In the genomic region with DNA sequence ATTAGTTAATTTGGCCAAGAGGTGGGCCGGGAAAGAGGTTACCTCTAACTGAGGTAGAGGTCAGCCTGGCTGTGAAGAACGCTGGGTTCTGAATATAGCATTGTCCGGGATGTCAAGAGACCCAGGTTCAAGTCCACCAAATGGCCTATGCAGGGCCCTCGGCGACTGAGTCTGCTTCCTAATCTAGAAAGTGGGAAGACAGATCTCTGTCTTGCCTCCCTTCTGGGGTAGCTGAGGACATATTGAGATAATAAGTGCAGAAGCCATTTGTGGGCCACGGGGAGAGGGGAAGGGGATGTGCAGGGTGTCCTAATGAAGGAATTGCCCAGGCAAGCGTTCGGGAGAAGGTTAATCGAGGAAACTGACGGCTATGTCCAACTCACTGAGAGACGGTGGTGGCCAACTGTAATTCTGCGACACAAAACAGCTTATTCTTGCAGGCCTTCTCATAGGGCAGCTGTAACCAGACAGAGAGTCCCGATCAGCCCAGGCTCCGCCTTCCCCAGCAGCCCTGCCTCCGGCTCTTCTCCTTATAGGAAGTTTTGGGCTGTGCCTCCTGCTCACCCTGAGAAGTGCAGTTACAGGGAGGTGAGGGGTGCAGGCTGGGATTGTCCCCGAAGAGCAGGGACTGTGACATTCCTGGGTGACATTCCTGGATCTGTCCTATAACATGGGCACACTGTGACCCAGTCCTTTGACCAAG, we compare ENCODE assay signal across 2 cellular contexts.
TF ChIP-seq lines count a peak whose summit lies in the region.

No MANE protein-coding gene starts in this region.

TF ChIP-seq in GM23338, 12 proteins besides CTCF, POLR2A, EP300 and RAD21 (continues in another document):
- TF ChIP-seq NANOG (IDR thresholded peaks at IDR 0.05; ENCODE audit: borderline replicate concordance) (no peak), CREB1 (CRISPR knock-in tag; IDR thresholded peaks at IDR 0.05; ENCODE audit: low read depth) (no peak), STAT1 (IDR thresholded peaks at IDR 0.05; ENCODE audit: unreplicated experiment) (no peak), POLR2AphosphoS5 (IDR thresholded peaks at IDR 0.05; ENCODE audit: low read depth) (no peak), EZH2phosphoT487 (IDR thresholded peaks at IDR 0.05; ENCODE audit: unreplicated experiment) (no peak), ZNF331 (CRISPR knock-in tag; IDR thresholded peaks at IDR 0.05; ENCODE audit: low read depth) (no peak), ZNF114 (CRISPR knock-in tag; IDR thresholded peaks at IDR 0.05) (no peak), EZH2 (IDR thresholded peaks at IDR 0.05; ENCODE audit: low read depth, unreplicated experiment) (no peak)
- TF ChIP-seq, protein P1, sequence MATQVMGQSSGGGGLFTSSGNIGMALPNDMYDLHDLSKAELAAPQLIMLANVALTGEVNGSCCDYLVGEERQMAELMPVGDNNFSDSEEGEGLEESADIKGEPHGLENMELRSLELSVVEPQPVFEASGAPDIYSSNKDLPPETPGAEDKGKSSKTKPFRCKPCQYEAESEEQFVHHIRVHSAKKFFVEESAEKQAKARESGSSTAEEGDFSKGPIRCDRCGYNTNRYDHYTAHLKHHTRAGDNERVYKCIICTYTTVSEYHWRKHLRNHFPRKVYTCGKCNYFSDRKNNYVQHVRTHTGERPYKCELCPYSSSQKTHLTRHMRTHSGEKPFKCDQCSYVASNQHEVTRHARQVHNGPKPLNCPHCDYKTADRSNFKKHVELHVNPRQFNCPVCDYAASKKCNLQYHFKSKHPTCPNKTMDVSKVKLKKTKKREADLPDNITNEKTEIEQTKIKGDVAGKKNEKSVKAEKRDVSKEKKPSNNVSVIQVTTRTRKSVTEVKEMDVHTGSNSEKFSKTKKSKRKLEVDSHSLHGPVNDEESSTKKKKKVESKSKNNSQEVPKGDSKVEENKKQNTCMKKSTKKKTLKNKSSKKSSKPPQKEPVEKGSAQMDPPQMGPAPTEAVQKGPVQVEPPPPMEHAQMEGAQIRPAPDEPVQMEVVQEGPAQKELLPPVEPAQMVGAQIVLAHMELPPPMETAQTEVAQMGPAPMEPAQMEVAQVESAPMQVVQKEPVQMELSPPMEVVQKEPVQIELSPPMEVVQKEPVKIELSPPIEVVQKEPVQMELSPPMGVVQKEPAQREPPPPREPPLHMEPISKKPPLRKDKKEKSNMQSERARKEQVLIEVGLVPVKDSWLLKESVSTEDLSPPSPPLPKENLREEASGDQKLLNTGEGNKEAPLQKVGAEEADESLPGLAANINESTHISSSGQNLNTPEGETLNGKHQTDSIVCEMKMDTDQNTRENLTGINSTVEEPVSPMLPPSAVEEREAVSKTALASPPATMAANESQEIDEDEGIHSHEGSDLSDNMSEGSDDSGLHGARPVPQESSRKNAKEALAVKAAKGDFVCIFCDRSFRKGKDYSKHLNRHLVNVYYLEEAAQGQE (IDR thresholded peaks at IDR 0.05; ENCODE audit: unreplicated experiment) = no peak
- TF ChIP-seq, protein P2, sequence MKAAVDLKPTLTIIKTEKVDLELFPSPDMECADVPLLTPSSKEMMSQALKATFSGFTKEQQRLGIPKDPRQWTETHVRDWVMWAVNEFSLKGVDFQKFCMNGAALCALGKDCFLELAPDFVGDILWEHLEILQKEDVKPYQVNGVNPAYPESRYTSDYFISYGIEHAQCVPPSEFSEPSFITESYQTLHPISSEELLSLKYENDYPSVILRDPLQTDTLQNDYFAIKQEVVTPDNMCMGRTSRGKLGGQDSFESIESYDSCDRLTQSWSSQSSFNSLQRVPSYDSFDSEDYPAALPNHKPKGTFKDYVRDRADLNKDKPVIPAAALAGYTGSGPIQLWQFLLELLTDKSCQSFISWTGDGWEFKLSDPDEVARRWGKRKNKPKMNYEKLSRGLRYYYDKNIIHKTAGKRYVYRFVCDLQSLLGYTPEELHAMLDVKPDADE (IDR thresholded peaks at IDR 0.05) = no peak

TF ChIP-seq in K562, 482 proteins besides CTCF, POLR2A, EP300 and RAD21 (continues in another document):
- no peak for TF ChIP-seq ZNF79 (CRISPR knock-in tag; IDR thresholded peaks at IDR 0.05; ENCODE audit: low read depth)
- no peak for TF ChIP-seq RFX5 (IDR thresholded peaks at IDR 0.05; ENCODE audit: low read depth, low read length)
- TF ChIP-seq, protein P3, sequence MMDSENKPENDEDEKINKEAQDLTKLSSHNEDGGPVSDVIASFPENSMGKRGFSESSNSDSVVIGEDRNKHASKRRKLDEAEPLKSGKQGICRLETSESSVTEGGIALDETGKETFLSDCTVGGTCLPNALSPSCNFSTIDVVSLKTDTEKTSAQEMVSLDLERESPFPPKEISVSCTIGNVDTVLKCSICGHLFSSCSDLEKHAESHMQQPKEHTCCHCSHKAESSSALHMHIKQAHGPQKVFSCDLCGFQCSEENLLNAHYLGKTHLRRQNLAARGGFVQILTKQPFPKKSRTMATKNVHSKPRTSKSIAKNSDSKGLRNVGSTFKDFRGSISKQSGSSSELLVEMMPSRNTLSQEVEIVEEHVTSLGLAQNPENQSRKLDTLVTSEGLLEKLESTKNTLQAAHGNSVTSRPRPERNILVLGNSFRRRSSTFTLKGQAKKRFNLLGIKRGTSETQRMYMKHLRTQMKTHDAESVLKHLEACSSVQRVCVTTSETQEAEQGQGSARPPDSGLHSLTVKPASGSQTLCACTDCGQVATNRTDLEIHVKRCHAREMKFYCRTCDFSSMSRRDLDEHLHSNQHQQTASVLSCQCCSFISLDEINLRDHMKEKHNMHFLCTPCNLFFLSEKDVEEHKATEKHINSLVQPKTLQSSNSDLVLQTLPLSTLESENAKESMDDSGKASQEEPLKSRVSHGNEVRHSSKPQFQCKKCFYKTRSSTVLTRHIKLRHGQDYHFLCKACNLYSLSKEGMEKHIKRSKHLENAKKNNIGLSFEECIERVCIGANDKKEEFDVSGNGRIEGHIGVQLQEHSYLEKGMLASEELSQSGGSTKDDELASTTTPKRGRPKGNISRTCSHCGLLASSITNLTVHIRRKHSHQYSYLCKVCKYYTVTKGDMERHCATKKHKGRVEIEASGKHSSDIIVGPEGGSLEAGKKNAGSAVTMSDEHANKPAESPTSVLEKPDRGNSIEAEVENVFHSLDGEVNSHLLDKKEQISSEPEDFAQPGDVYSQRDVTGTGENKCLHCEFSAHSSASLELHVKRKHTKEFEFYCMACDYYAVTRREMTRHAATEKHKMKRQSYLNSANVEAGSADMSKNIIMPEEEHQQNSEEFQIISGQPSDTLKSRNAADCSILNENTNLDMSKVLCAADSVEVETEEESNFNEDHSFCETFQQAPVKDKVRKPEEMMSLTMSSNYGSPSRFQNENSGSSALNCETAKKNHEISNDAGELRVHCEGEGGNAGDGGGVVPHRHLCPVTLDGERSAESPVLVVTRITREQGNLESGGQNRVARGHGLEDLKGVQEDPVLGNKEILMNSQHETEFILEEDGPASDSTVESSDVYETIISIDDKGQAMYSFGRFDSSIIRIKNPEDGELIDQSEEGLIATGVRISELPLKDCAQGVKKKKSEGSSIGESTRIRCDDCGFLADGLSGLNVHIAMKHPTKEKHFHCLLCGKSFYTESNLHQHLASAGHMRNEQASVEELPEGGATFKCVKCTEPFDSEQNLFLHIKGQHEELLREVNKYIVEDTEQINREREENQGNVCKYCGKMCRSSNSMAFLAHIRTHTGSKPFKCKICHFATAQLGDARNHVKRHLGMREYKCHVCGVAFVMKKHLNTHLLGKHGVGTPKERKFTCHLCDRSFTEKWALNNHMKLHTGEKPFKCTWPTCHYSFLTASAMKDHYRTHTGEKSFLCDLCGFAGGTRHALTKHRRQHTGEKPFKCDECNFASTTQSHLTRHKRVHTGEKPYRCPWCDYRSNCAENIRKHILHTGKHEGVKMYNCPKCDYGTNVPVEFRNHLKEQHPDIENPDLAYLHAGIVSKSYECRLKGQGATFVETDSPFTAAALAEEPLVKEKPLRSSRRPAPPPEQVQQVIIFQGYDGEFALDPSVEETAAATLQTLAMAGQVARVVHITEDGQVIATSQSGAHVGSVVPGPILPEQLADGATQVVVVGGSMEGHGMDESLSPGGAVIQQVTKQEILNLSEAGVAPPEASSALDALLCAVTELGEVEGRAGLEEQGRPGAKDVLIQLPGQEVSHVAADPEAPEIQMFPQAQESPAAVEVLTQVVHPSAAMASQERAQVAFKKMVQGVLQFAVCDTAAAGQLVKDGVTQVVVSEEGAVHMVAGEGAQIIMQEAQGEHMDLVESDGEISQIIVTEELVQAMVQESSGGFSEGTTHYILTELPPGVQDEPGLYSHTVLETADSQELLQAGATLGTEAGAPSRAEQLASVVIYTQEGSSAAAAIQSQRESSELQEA (IDR thresholded peaks at IDR 0.05; ENCODE audit: low read depth) = no peak
- TF ChIP-seq SMARCC2 (IDR thresholded peaks at IDR 0.05; ENCODE audit: low read depth) = no peak
- TF ChIP-seq, protein P4, sequence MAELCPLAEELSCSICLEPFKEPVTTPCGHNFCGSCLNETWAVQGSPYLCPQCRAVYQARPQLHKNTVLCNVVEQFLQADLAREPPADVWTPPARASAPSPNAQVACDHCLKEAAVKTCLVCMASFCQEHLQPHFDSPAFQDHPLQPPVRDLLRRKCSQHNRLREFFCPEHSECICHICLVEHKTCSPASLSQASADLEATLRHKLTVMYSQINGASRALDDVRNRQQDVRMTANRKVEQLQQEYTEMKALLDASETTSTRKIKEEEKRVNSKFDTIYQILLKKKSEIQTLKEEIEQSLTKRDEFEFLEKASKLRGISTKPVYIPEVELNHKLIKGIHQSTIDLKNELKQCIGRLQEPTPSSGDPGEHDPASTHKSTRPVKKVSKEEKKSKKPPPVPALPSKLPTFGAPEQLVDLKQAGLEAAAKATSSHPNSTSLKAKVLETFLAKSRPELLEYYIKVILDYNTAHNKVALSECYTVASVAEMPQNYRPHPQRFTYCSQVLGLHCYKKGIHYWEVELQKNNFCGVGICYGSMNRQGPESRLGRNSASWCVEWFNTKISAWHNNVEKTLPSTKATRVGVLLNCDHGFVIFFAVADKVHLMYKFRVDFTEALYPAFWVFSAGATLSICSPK (IDR thresholded peaks at IDR 0.05; ENCODE audit: borderline replicate concordance) = no peak
- TF ChIP-seq, protein P5, sequence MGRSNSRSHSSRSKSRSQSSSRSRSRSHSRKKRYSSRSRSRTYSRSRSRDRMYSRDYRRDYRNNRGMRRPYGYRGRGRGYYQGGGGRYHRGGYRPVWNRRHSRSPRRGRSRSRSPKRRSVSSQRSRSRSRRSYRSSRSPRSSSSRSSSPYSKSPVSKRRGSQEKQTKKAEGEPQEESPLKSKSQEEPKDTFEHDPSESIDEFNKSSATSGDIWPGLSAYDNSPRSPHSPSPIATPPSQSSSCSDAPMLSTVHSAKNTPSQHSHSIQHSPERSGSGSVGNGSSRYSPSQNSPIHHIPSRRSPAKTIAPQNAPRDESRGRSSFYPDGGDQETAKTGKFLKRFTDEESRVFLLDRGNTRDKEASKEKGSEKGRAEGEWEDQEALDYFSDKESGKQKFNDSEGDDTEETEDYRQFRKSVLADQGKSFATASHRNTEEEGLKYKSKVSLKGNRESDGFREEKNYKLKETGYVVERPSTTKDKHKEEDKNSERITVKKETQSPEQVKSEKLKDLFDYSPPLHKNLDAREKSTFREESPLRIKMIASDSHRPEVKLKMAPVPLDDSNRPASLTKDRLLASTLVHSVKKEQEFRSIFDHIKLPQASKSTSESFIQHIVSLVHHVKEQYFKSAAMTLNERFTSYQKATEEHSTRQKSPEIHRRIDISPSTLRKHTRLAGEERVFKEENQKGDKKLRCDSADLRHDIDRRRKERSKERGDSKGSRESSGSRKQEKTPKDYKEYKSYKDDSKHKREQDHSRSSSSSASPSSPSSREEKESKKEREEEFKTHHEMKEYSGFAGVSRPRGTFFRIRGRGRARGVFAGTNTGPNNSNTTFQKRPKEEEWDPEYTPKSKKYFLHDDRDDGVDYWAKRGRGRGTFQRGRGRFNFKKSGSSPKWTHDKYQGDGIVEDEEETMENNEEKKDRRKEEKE (IDR thresholded peaks at IDR 0.05; ENCODE audit: borderline replicate concordance in 1 of 2, control insufficient read depth in 1 of 2, low read depth in 2 of 2, low read length in 1 of 2) = no peak
- TF ChIP-seq SRF (CRISPR knock-in tag; IDR thresholded peaks at IDR 0.05) = no peak
- TF ChIP-seq BDP1 (IDR thresholded peaks at IDR 0.05; ENCODE audit: insufficient read depth, insufficient read length) = no peak
- no peak for TF ChIP-seq TCF3 (CRISPR knock-in tag; IDR thresholded peaks at IDR 0.05)
- no peak for TF ChIP-seq ERF (CRISPR knock-in tag; IDR thresholded peaks at IDR 0.05)
- TF ChIP-seq ZFP36 (IDR thresholded peaks at IDR 0.05; ENCODE audit: low read depth, low read length, partially characterized antibody) = no peak
- no peak for TF ChIP-seq POLR3G (IDR thresholded peaks at IDR 0.05; ENCODE audit: extremely low read depth, insufficient read length, insufficient replicate concordance)
- TF ChIP-seq ZNF785 (CRISPR knock-in tag; IDR thresholded peaks at IDR 0.05) = no peak
- TF ChIP-seq E2F3 (CRISPR knock-in tag; IDR thresholded peaks at IDR 0.05) = no peak
- TF ChIP-seq SOX6 (IDR thresholded peaks at IDR 0.05) = no peak
- TF ChIP-seq DNMT1 (IDR thresholded peaks at IDR 0.05) = no peak
